In the genomic region with DNA sequence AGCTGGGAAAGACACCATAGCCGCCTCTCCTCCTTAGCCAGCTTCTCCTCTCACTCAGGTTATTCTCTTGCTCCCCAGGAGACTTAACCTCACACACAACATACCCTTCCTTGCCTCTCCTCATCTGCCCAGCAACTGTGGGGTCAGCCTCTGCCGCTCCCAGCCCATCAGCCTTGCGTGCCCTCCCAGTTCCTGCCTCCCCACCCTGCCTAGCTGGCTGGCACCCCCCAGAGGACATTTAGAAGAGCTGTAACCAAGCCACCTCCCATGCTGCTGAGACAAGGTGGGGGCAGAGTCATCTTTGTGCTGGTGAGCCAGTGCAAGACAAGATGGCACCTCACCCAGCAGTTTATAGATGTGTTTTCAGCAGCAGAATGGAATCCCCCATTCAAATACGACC, we compare ENCODE assay signal across 12 cellular contexts. TPM values are rescaled to one million over a fixed set of nuclear protein-coding genes. Genes with fewer than 3 reads are reported as not detected.
DNase-seq lines count a peak whose midpoint lies in the region; ATAC-seq and TF ChIP-seq lines count a peak whose summit lies in the region.
"Had no signal": no experiment of that assay in that cellular context is flagged by ENCODE, and none has a peak within 500 bp of the region (broad histone marks: within the 10 kb centered on the region; RNA-seq: fewer than 3 reads in every experiment).

No MANE protein-coding gene starts in this region.

- H3K27me3 Mint-ChIP-seq in HFFc6 (ENCODE audit: insufficient read depth), result peaks cover 5% of the 10 kb centered on the region
- H3K27me3 Mint-ChIP-seq in activated CD8-positive, alpha-beta T cell treated with anti-CD3 and anti-CD28 coated beads, Interleukin-2, amount 10 ng/mL, durations not matched to agents 7 days and 5 days (ENCODE audit: low read depth), result no peaks in the 10 kb centered on the region
- no peaks in the 10 kb centered on the region for H3K27me3 Mint-ChIP-seq in naive thymus-derived CD4-positive, alpha-beta T cell

- H3K27ac Mint-ChIP-seq in HFFc6, result no peak overlapping the region
- no peak overlapping the region for H3K27ac Mint-ChIP-seq in activated CD8-positive, alpha-beta T cell treated with anti-CD3 and anti-CD28 coated beads, Interleukin-2, amount 10 ng/mL, durations not matched to agents 7 days and 5 days
- peak overlapping the region in 1 of 9 donors; percentile 43 for H3K27ac Mint-ChIP-seq in naive thymus-derived CD4-positive, alpha-beta T cell

- H3K27me3 ChIP-seq in naive thymus-derived CD4-positive, alpha-beta T cell (ENCODE audit: control insufficient read depth in 2 of 2, insufficient read depth in 2 of 2, low read length in 2 of 2), result no peaks in the 10 kb centered on the region
- H3K27me3 ChIP-seq: SJSA1, thyroid gland had no signal

- peaks cover 9% of the 10 kb centered on the region for H3K4me1 Mint-ChIP-seq in HFFc6 (ENCODE audit: low read depth)
- peaks cover 22% of the 10 kb centered on the region for H3K4me1 Mint-ChIP-seq in activated CD8-positive, alpha-beta T cell treated with anti-CD3 and anti-CD28 coated beads, Interleukin-2, amount 10 ng/mL, durations not matched to agents 7 days and 5 days (ENCODE audit: low read depth)
- peaks cover 0 to 27% (median 4%) of the 10 kb centered on the region in 7 donors for H3K4me1 Mint-ChIP-seq in naive thymus-derived CD4-positive, alpha-beta T cell

- TF ChIP-seq CTCF in HFFc6 (IDR thresholded peaks at IDR 0.05), result peak; percentile 11; the same call in 1 of the 2 replicates

- no peak overlapping the region for H3K4me3 ChIP-seq in naive thymus-derived CD4-positive, alpha-beta T cell (ENCODE audit: low read length)
- H3K4me3 ChIP-seq: SJSA1, thyroid gland had no signal

- DNase-seq in NCI-H524 (lab: John Stamatoyannopoulos, UW) (peak; percentile 14 to 47), NCI-H524 treated with DMSO at 0.1 percent for 48 hours (lab: John Stamatoyannopoulos, UW) (no peak), HFFc6 (no peak), NCI-H226 (no peak), NCI-H146 treated with DMSO at 0.1 percent for 48 hours (lab: John Stamatoyannopoulos, UW; ENCODE audit: unreplicated experiment) (no peak)
- peak; percentile 40 for DNase-seq in activated CD8-positive, alpha-beta T cell treated with anti-CD3 and anti-CD28 coated beads, Interleukin-2, amount 10 ng/mL, durations not matched to agents 7 days and 5 days
- DNase-seq in naive thymus-derived CD4-positive, alpha-beta T cell, result no peak
- DNase-seq: NCI-H2081; stimulated activated CD4-positive, alpha-beta T cell treated with anti-CD3 and anti-CD28 coated beads, Interleukin-4, amount 100 ng/mL, for 4 hours; thyroid gland had no signal

- H3K9me3 ChIP-seq in naive thymus-derived CD4-positive, alpha-beta T cell (ENCODE audit: control insufficient read depth in 2 of 3, low read length in 3 of 3), result no peaks in the 10 kb centered on the region
- H3K9me3 ChIP-seq: SJSA1, thyroid gland had no signal

- intact Hi-C loops in naive thymus-derived CD4-positive, alpha-beta T cell (cut with micrococcal nuclease), result no loop called here

- no peaks in the 10 kb centered on the region for H3K9me3 Mint-ChIP-seq in HFFc6
- no peaks in the 10 kb centered on the region for H3K9me3 Mint-ChIP-seq in activated CD8-positive, alpha-beta T cell treated with anti-CD3 and anti-CD28 coated beads, Interleukin-2, amount 10 ng/mL, durations not matched to agents 7 days and 5 days (ENCODE audit: insufficient read depth)
- no peaks in the 10 kb centered on the region for H3K9me3 Mint-ChIP-seq in naive thymus-derived CD4-positive, alpha-beta T cell

- peaks cover 0 to 91% (median 12%) of the 10 kb centered on the region in 3 experiments for H3K36me3 ChIP-seq in naive thymus-derived CD4-positive, alpha-beta T cell (ENCODE audit: control insufficient read depth in 2 of 3, insufficient read depth in 3 of 3, low read length in 3 of 3)

- H3K27ac ChIP-seq in naive thymus-derived CD4-positive, alpha-beta T cell (ENCODE audit: low read depth, low read length), result no peak overlapping the region
- H3K27ac ChIP-seq: SJSA1, thyroid gland had no signal

- POLR2A ChIA-PET in activated CD8-positive, alpha-beta T cell treated with anti-CD3 and anti-CD28 coated beads, Interleukin-2, amount 10 ng/mL, durations not matched to agents 7 days and 5 days (lab: Charles Lee), result no interaction called here
- POLR2A ChIA-PET in naive thymus-derived CD4-positive, alpha-beta T cell (lab: Charles Lee), result no interaction called here

- ATAC-seq in activated CD8-positive, alpha-beta T cell treated with anti-CD3 and anti-CD28 coated beads, Interleukin-2, amount 10 ng/mL, durations not matched to agents 7 days and 5 days, result no peak
- ATAC-seq in naive thymus-derived CD4-positive, alpha-beta T cell, result peak; percentile 35
- ATAC-seq in GM21360 (IDR thresholded peaks at IDR 0.05; ENCODE audit: unreplicated experiment), result no peak

- H3K36me3 Mint-ChIP-seq in HFFc6 (ENCODE audit: low read depth), result peaks cover 18% of the 10 kb centered on the region
- peaks cover 4% of the 10 kb centered on the region for H3K36me3 Mint-ChIP-seq in activated CD8-positive, alpha-beta T cell treated with anti-CD3 and anti-CD28 coated beads, Interleukin-2, amount 10 ng/mL, durations not matched to agents 7 days and 5 days (ENCODE audit: low read depth)
- peaks cover 6 to 42% (median 8%) of the 10 kb centered on the region in 5 donors for H3K36me3 Mint-ChIP-seq in naive thymus-derived CD4-positive, alpha-beta T cell

- no peaks in the 10 kb centered on the region for H3K4me1 ChIP-seq in naive thymus-derived CD4-positive, alpha-beta T cell (ENCODE audit: control insufficient read depth in 2 of 2, insufficient read depth in 2 of 2, low read length in 2 of 2)
- H3K4me1 ChIP-seq: SJSA1, thyroid gland had no signal

- CTCF ChIA-PET in activated CD8-positive, alpha-beta T cell treated with anti-CD3 and anti-CD28 coated beads, Interleukin-2, amount 10 ng/mL, durations not matched to agents 7 days and 5 days (lab: Charles Lee), result interaction anchor here (0.9 to 1.4 kb wide), 2 partner anchors 8 to 31 kb away, joined by 3 to 4 read pairs; no protein-coding TSS in a partner anchor
- CTCF ChIA-PET in naive thymus-derived CD4-positive, alpha-beta T cell (lab: Charles Lee), result no interaction called here

- H3K4me3 Mint-ChIP-seq in HFFc6, result no peak overlapping the region
- no peak overlapping the region for H3K4me3 Mint-ChIP-seq in activated CD8-positive, alpha-beta T cell treated with anti-CD3 and anti-CD28 coated beads, Interleukin-2, amount 10 ng/mL, durations not matched to agents 7 days and 5 days
- no peak overlapping the region for H3K4me3 Mint-ChIP-seq in naive thymus-derived CD4-positive, alpha-beta T cell

RNA-seq across cellular contexts. Expression of a gene that starts 38.2 kb away (rescaled TPM):
- total RNA-seq in HFFc6 (2021; fragmentation: NEBNext Ultra II Directional; extraction: Animal tissue kit (Norgen Biotek cat#: 25700)), result 10 to 100 TPM; 34.2 to 47.2 (median 44.6) TPM
- 10 to 100 TPM; 17.8 to 22.3 TPM for total RNA-seq in activated CD8-positive, alpha-beta T cell treated with anti-CD3 and anti-CD28 coated beads, Interleukin-2, amount 10 ng/mL, durations not matched to agents 7 days and 5 days
- total RNA-seq in naive thymus-derived CD4-positive, alpha-beta T cell, result 100 to 1,000 TPM in 2 of 5 experiments, 10 to 100 TPM in 3; 36.5 to 225 (median 62.1) TPM
- 10 to 100 TPM; 32.3 to 45.6 TPM for polyA plus RNA-seq in naive thymus-derived CD4-positive, alpha-beta T cell

RNA-seq across cellular contexts. Expression of a gene that starts 43.0 kb away (rescaled TPM):
- total RNA-seq in HFFc6 (2021; fragmentation: NEBNext Ultra II Directional; extraction: Animal tissue kit (Norgen Biotek cat#: 25700)), result 100 to 1,000 TPM in 1 of 6 experiments, 10 to 100 TPM in 5; 51.2 to 117 (median 56.2) TPM
- under 1 TPM; 0.34 to 0.68 TPM for total RNA-seq in activated CD8-positive, alpha-beta T cell treated with anti-CD3 and anti-CD28 coated beads, Interleukin-2, amount 10 ng/mL, durations not matched to agents 7 days and 5 days
- total RNA-seq in naive thymus-derived CD4-positive, alpha-beta T cell, result 10 to 100 TPM in 1 of 5 experiments, 1 to 10 TPM in 3, under 1 TPM in 1; 0.92 to 54.0 (median 6.6) TPM
- under 1 TPM; 0.14 to 0.19 TPM for polyA plus RNA-seq in naive thymus-derived CD4-positive, alpha-beta T cell

Comparison
In these comparisons a context has a peak if more than half of its experiments do, and no peak if none do; other contexts are left out.
1. DNase-seq: peak in NCI-H524 (2 of 2) and activated CD8-positive, alpha-beta T cell treated with anti-CD3 and anti-CD28 coated beads, Interleukin-2, amount 10 ng/mL, durations not matched to agents 7 days and 5 days (single experiment); none in NCI-H524 treated with DMSO at 0.1 percent for 48 hours (single experiment), HFFc6 (single experiment), naive thymus-derived CD4-positive, alpha-beta T cell (0 of 9), NCI-H226 (single experiment) and NCI-H146 treated with DMSO at 0.1 percent for 48 hours (single experiment).